ENCODE assay signal across 8 cellular contexts in the genomic region with DNA sequence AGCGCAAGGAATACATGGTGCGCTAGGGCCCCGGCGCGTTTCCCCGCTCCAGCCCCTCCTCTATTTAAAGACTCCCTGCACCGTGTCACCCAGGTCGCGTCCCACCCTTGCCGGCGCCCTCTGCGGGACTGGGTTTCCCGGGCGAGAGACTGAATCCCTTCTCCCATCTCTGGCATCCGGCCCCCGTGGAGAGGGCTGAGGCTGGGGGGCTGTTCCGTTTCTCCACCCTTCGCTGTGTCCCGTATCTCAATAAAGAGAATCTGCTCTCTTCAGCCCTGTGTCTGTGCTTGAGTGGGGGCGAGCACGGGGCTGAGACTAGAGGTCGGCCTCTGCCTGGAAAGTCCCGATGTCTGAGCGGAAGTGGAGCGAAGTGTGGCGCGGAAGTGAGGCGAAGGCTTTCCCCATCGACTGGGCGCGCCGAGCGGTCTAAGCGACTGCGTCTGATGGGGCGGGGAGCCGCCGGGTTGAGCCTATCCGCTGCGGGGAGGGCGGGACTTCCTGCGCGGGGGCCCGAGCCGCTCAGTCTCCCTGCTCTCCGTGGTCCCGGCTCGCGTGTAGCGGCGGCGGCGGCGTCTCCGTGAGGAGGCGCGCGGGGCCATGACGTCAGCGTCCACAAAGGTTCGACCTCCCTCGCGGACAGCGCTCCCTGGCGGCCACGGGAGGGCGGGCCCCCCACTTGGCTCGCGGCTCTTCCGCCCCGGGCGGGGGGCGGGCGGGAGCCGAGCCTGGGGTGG. TPM values are rescaled to one million over a fixed set of nuclear protein-coding genes. Genes with fewer than 3 reads are reported as not detected.
DNase-seq lines count a peak whose midpoint lies in the region; ATAC-seq and TF ChIP-seq lines count a peak whose summit lies in the region.

No MANE protein-coding gene starts in this region.

- H3K9me3 ChIP-seq in ES-I3 (ENCODE audit: control insufficient read depth, insufficient read depth, low read length), result no peaks in the 10 kb centered on the region
- no peaks in the 10 kb centered on the region for H3K9me3 ChIP-seq in neural cell (ENCODE audit: low read length)

- TF ChIP-seq CTCF in fibroblast of pulmonary artery (IDR thresholded peaks at IDR 0.05; ENCODE audit: low read length, missing control alignments), result peak; percentile 34
- TF ChIP-seq CTCF in neural cell (IDR thresholded peaks at IDR 0.05; ENCODE audit: poor library complexity, severe bottlenecking), result peak; percentile 71

- H3K27ac ChIP-seq in neural cell (ENCODE audit: low read length), result peak overlapping the region; percentile 91

- peak overlapping the region; percentile 95 to 97 for H3K4me3 Mint-ChIP-seq in stimulated activated naive CD8-positive, alpha-beta T cell treated with anti-CD3 and anti-CD28 coated beads, Interleukin-15, amount 100 ng/mL, for 72 hours

- H3K9me3 Mint-ChIP-seq in stimulated activated naive CD8-positive, alpha-beta T cell treated with anti-CD3 and anti-CD28 coated beads, Interleukin-15, amount 100 ng/mL, for 72 hours, result no peaks in the 10 kb centered on the region

- peaks cover 28% of the 10 kb centered on the region for H3K79me2 ChIP-seq in neural cell (replicated peaks; ENCODE audit: insufficient read depth, low read length)

- H4K20me1 ChIP-seq in neural cell (ENCODE audit: insufficient read depth), result no peaks in the 10 kb centered on the region

- peak; percentile 67 for TF ChIP-seq EP300 in neural cell (conservative IDR thresholded peaks at IDR 0.05; ENCODE audit: poor library complexity, severe bottlenecking)

- H3K27ac Mint-ChIP-seq in stimulated activated naive CD8-positive, alpha-beta T cell treated with anti-CD3 and anti-CD28 coated beads, Interleukin-15, amount 100 ng/mL, for 72 hours, result peak overlapping the region; percentile 90 to 100

- H3K27me3 Mint-ChIP-seq in stimulated activated naive CD8-positive, alpha-beta T cell treated with anti-CD3 and anti-CD28 coated beads, Interleukin-15, amount 100 ng/mL, for 72 hours, result no peaks in the 10 kb centered on the region

- TF ChIP-seq RAD21 in neural cell (conservative IDR thresholded peaks at IDR 0.05), result no peak

- DNase-seq in GOT3 (lab: John Stamatoyannopoulos, UW) (peak; percentile 93), LHCN-M2 (ENCODE audit: low read depth) (peak; percentile 95), RPMI8226 (peak; percentile 95), fibroblast of pulmonary artery (ENCODE audit: low read depth) (peak; percentile 97)
- DNase-seq in activated T-helper 9 cell treated with anti-CD3 and anti-CD28 coated beads, Interleukin-2, amount 50 U/mL, for 16 hours (ENCODE audit: low read depth), result peak; percentile 98
- DNase-seq in stimulated activated naive CD8-positive, alpha-beta T cell treated with anti-CD3 and anti-CD28 coated beads, Interleukin-15, amount 100 ng/mL, for 72 hours, result peak; percentile 98 to 99

- peak overlapping the region; percentile 51 for H2AFZ ChIP-seq in neural cell (ENCODE audit: low read depth, low read length)

- ATAC-seq in stimulated activated naive CD8-positive, alpha-beta T cell treated with anti-CD3 and anti-CD28 coated beads, Interleukin-15, amount 100 ng/mL, for 72 hours, result peak; percentile 87

- no peaks in the 10 kb centered on the region for H3F3A ChIP-seq in neural cell (ENCODE audit: insufficient read depth, low read length, poor library complexity, severe bottlenecking)

- H3K4me1 ChIP-seq in ES-I3 (ENCODE audit: insufficient read depth, low read length), result no peaks in the 10 kb centered on the region; the same call in 1 of the 2 replicates

- H3K4me3 ChIP-seq in fibroblast of pulmonary artery (replicated peaks; ENCODE audit: low read depth, low read length) (peak overlapping the region; percentile 88), neural cell (ENCODE audit: low read length) (peak overlapping the region; percentile 81)

- H3K36me3 ChIP-seq in ES-I3 (ENCODE audit: insufficient read depth, low read length), result no peaks in the 10 kb centered on the region
- no peaks in the 10 kb centered on the region for H3K36me3 ChIP-seq in neural cell (ENCODE audit: insufficient read depth, low read length)

- H3K27me3 ChIP-seq in neural cell (ENCODE audit: insufficient read depth, low read depth, low read length), result no peaks in the 10 kb centered on the region

- peak overlapping the region; percentile 90 for H3K9ac ChIP-seq in ES-I3 (ENCODE audit: low read depth, low read length)
- H3K9ac ChIP-seq in neural cell (ENCODE audit: low read length), result peak overlapping the region; percentile 97

- peaks cover 64% of the 10 kb centered on the region for H3K4me1 Mint-ChIP-seq in stimulated activated naive CD8-positive, alpha-beta T cell treated with anti-CD3 and anti-CD28 coated beads, Interleukin-15, amount 100 ng/mL, for 72 hours

- peak overlapping the region; percentile 99 for H3K4me2 ChIP-seq in neural cell (ENCODE audit: low read length)

- H3K9me2 ChIP-seq in neural cell (ENCODE audit: insufficient read depth, low read length), result no peaks in the 10 kb centered on the region

TF ChIP-seq in neural cell, 6 proteins besides CTCF, POLR2A, EP300 and RAD21:
- peak; percentile 80 for TF ChIP-seq MXI1 (conservative IDR thresholded peaks at IDR 0.05; ENCODE audit: poor library complexity, severe bottlenecking)
- peak; percentile 12 for TF ChIP-seq SMC3 (conservative IDR thresholded peaks at IDR 0.05; ENCODE audit: poor library complexity)
- peak; percentile 57 for TF ChIP-seq REST (IDR thresholded peaks at IDR 0.05; ENCODE audit: borderline replicate concordance)
- TF ChIP-seq EZH2 (IDR thresholded peaks at IDR 0.05; ENCODE audit: borderline replicate concordance, insufficient read depth, low read length, poor library complexity, severe bottlenecking), result no peak
- TF ChIP-seq TAF1 (IDR thresholded peaks at IDR 0.05; ENCODE audit: low read depth), result peak; percentile 51
- peak; percentile 83 for TF ChIP-seq POLR2AphosphoS5 (IDR thresholded peaks at IDR 0.05)

RNA-seq across cellular contexts. Expression of gene RNASEK, which starts 2.0 kb away (rescaled TPM):
- total RNA-seq in LHCN-M2 (2014; rRNA removed), result 161 and 204 TPM in 2 replicates
- polyA plus RNA-seq in LHCN-M2 (2012), result 619 TPM
- 122 and 136 TPM in 2 replicates for polyA plus RNA-seq in neural cell
- polyA minus RNA-seq in neural cell, result 28.0 and 32.5 TPM in 2 replicates

RNA-seq across cellular contexts. Expression of gene BCL6B, which starts 8.4 kb away (rescaled TPM):
- total RNA-seq in LHCN-M2 (2014; rRNA removed), result not detected in 2 replicates
- polyA plus RNA-seq in LHCN-M2 (2012), result not detected
- polyA plus RNA-seq in neural cell, result not detected in 2 replicates
- polyA minus RNA-seq in neural cell, result not detected in 2 replicates

RNA-seq across cellular contexts. Expression of gene ALOX12, which starts 18.6 kb away (rescaled TPM):
- total RNA-seq in LHCN-M2 (2014; rRNA removed), result not detected in 2 replicates
- polyA plus RNA-seq in LHCN-M2 (2012), result 0.40 TPM
- not detected in 2 replicates for polyA plus RNA-seq in neural cell
- not detected in 2 replicates for polyA minus RNA-seq in neural cell

RNA-seq across cellular contexts. Expression of gene SLC16A13, which starts 21.4 kb away (rescaled TPM):
- 0.63 TPM in 1 of 2 replicates, not detected in the other for total RNA-seq in LHCN-M2 (2014; rRNA removed)
- polyA plus RNA-seq in LHCN-M2 (2012), result 2.8 TPM
- polyA plus RNA-seq in neural cell, result 0.90 TPM in 1 of 2 replicates, not detected in the other
- polyA minus RNA-seq in neural cell, result 1.2 and 2.2 TPM in 2 replicates

RNA-seq across cellular contexts. Expression of gene SLC16A11, which starts 29.5 kb away (rescaled TPM):
- 0.11 TPM in 1 of 2 replicates, not detected in the other for total RNA-seq in LHCN-M2 (2014; rRNA removed)
- 0.12 TPM for polyA plus RNA-seq in LHCN-M2 (2012)
- not detected in 2 replicates for polyA plus RNA-seq in neural cell
- not detected in 2 replicates for polyA minus RNA-seq in neural cell

Comparison
In these comparisons a context has a peak if more than half of its experiments do, and no peak if none do; other contexts are left out.
1. Peak in every context shown above with its lines: DNase-seq, ATAC-seq, H3K4me3 ChIP-seq and H3K27ac ChIP-seq.